36 cellular contexts compared by ENCODE assay signal in genomic region chr3:187146389-187146788, GRCh38. TPM values are rescaled to one million over a fixed set of nuclear protein-coding genes. Genes with fewer than 3 reads are reported as not detected.
DNase-seq lines count a peak whose midpoint lies in the region; ATAC-seq and TF ChIP-seq lines count a peak whose summit lies in the region.
"Had no signal": no experiment of that assay in that cellular context is flagged by ENCODE, and none has a peak within 500 bp of the region (broad histone marks: within the 10 kb centered on the region; RNA-seq: fewer than 3 reads in every experiment).

No MANE protein-coding gene starts in this region.

- H3K27me3 Mint-ChIP-seq in activated CD4-positive, alpha-beta T cell treated with anti-CD3 and anti-CD28 coated beads, Interleukin-2, amount 10 ng/mL, durations not matched to agents 24 days and 14 days, result peaks cover 3% of the 10 kb centered on the region
- peaks cover 2% of the 10 kb centered on the region for H3K27me3 Mint-ChIP-seq in activated CD4-positive, alpha-beta T cell treated with anti-CD3 and anti-CD28 coated beads for 36 hours
- peaks cover 3% of the 10 kb centered on the region for H3K27me3 Mint-ChIP-seq in Calu3 (ENCODE audit: unreplicated experiment)
- H3K27me3 Mint-ChIP-seq: B cell; CD4-positive, alpha-beta T cell had no signal

- TF ChIP-seq CTCF in Calu3 (IDR thresholded peaks at IDR 0.05; ENCODE audit: unreplicated experiment) (no peak), HEK293 (tag by site-specific recombination; IDR thresholded peaks at IDR 0.05) (no peak), GM10248 (IDR thresholded peaks at IDR 0.05; ENCODE audit: control extremely low read depth, extremely low read depth, low read depth, missing control alignments) (no peak)

- peaks cover 11% of the 10 kb centered on the region for H3K36me3 Mint-ChIP-seq in activated CD4-positive, alpha-beta T cell treated with anti-CD3 and anti-CD28 coated beads, Interleukin-2, amount 10 ng/mL, durations not matched to agents 24 days and 14 days (ENCODE audit: low read depth)
- peaks cover 5% of the 10 kb centered on the region for H3K36me3 Mint-ChIP-seq in activated CD4-positive, alpha-beta T cell treated with anti-CD3 and anti-CD28 coated beads for 36 hours (ENCODE audit: low read depth)
- H3K36me3 Mint-ChIP-seq in Calu3 (ENCODE audit: insufficient read depth, unreplicated experiment), result no peaks in the 10 kb centered on the region

- peaks cover 4% of the 10 kb centered on the region for H3K4me1 Mint-ChIP-seq in activated CD4-positive, alpha-beta T cell treated with anti-CD3 and anti-CD28 coated beads, Interleukin-2, amount 10 ng/mL, durations not matched to agents 24 days and 14 days
- H3K4me1 Mint-ChIP-seq in activated CD4-positive, alpha-beta T cell treated with anti-CD3 and anti-CD28 coated beads for 36 hours, result no peaks in the 10 kb centered on the region
- H3K4me1 Mint-ChIP-seq in Calu3 (ENCODE audit: low read depth, unreplicated experiment), result no peaks in the 10 kb centered on the region
- H3K4me1 Mint-ChIP-seq: CD14-positive monocyte had no signal

- CTCF ChIA-PET in activated CD4-positive, alpha-beta T cell treated with anti-CD3 and anti-CD28 coated beads for 36 hours (lab: Charles Lee), result no interaction called here
- CTCF ChIA-PET in Calu3 (lab: Charles Lee) (no interaction called here), HEK293 (lab: Yijun Ruan, JAX) (no interaction called here), GM10248 (lab: Yijun Ruan, JAX) (no interaction called here)

- POLR2A ChIA-PET in activated CD4-positive, alpha-beta T cell treated with anti-CD3 and anti-CD28 coated beads for 36 hours (lab: Charles Lee), result no interaction called here
- POLR2A ChIA-PET in HEK293 (lab: Yijun Ruan, JAX), result no interaction called here
- POLR2A ChIA-PET in GM10248 (lab: Yijun Ruan, JAX), result no interaction called here

- no peak for ATAC-seq in activated CD4-positive, alpha-beta T cell treated with anti-CD3 and anti-CD28 coated beads for 36 hours
- ATAC-seq: A549; CD8-positive, alpha-beta T cell had no signal

- H3K4me3 Mint-ChIP-seq in activated CD4-positive, alpha-beta T cell treated with anti-CD3 and anti-CD28 coated beads, Interleukin-2, amount 10 ng/mL, durations not matched to agents 24 days and 14 days, result no peak overlapping the region
- no peak overlapping the region for H3K4me3 Mint-ChIP-seq in activated CD4-positive, alpha-beta T cell treated with anti-CD3 and anti-CD28 coated beads for 36 hours
- H3K4me3 Mint-ChIP-seq in Calu3 (ENCODE audit: low read depth, unreplicated experiment), result no peak overlapping the region
- H3K4me3 Mint-ChIP-seq: B cell; CD14-positive monocyte; CD4-positive, alpha-beta T cell; CD4-positive, CD25-positive, alpha-beta regulatory T cell; CD8-positive, alpha-beta memory T cell; CD8-positive, alpha-beta T cell had no signal

- H3K27ac ChIP-seq in HEK293 (ENCODE audit: extremely low read depth, low read depth, low read length), result no peak overlapping the region
- H3K27ac ChIP-seq: 22Rv1; A549; BLaER1; BLaER1 treated with 17β-estradiol and CSF1 and Interleukin-3, amounts not matched to agents 10 nM and 100 nM; C4-2B had no signal

- H3K4me1 ChIP-seq in HEK293 (ENCODE audit: control insufficient read depth, insufficient read depth, low read length), result no peaks in the 10 kb centered on the region
- H3K4me1 ChIP-seq: A549; BE2C; BLaER1; BLaER1 treated with 17β-estradiol and CSF1 and Interleukin-3, amounts not matched to agents 10 nM and 100 nM; Caco-2 had no signal

- peak; percentile 51 for DNase-seq in activated CD4-positive, alpha-beta T cell treated with anti-CD3 and anti-CD28 coated beads, Interleukin-2, amount 10 ng/mL, durations not matched to agents 24 days and 14 days
- DNase-seq in activated CD4-positive, alpha-beta T cell treated with anti-CD3 and anti-CD28 coated beads for 36 hours, result no peak
- DNase-seq in Calu3 (no peak), COLO829 (ENCODE audit: low spot score) (no peak), GM10248 (ENCODE audit: extremely low spot score) (no peak)
- DNase-seq: 8988T; ACHN; AML-193; BE2C; C1 segment of cervical spinal cord; Caco-2; CD4-positive, alpha-beta memory T cell; CD4-positive, alpha-beta T cell; CD4-positive, CD25-positive, alpha-beta regulatory T cell; CD8-positive, alpha-beta memory T cell; CD8-positive, alpha-beta T cell; COR-L47; DMS 273 treated with DMSO at 0.1 percent for 48 hours; DMS153; DMS53; DMS79; DMS79 treated with DMSO at 0.1 percent for 48 hours; DND-41; EL had no signal

- BruUV-seq in Calu3 (replicated peaks; lab: Mats Ljungman, UMichigan), result no TSS peak

- H3K27ac Mint-ChIP-seq in activated CD4-positive, alpha-beta T cell treated with anti-CD3 and anti-CD28 coated beads, Interleukin-2, amount 10 ng/mL, durations not matched to agents 24 days and 14 days, result no peak overlapping the region
- H3K27ac Mint-ChIP-seq in activated CD4-positive, alpha-beta T cell treated with anti-CD3 and anti-CD28 coated beads for 36 hours, result no peak overlapping the region
- H3K27ac Mint-ChIP-seq in Calu3 (ENCODE audit: unreplicated experiment), result peak overlapping the region; percentile 25
- H3K27ac Mint-ChIP-seq: B cell; CD14-positive monocyte; CD4-positive, alpha-beta memory T cell; CD4-positive, alpha-beta T cell; CD8-positive, alpha-beta memory T cell; CD8-positive, alpha-beta T cell had no signal

- no peaks in the 10 kb centered on the region for H3K36me3 ChIP-seq in HEK293 (ENCODE audit: control insufficient read depth in 2 of 2, insufficient read depth in 1 of 2, low read length in 2 of 2)
- H3K36me3 ChIP-seq: BE2C had no signal

- intact Hi-C loops in activated CD4-positive, alpha-beta T cell treated with anti-CD3 and anti-CD28 coated beads, Interleukin-2, amount 10 ng/mL, durations not matched to agents 24 days and 14 days (cut with micrococcal nuclease), result no loop called here
- intact Hi-C loops in activated CD4-positive, alpha-beta T cell treated with anti-CD3 and anti-CD28 coated beads for 36 hours (cut with DNase I, micrococcal nuclease), result no loop called here
- intact Hi-C loops in Calu3 (cut with micrococcal nuclease; ENCODE audit: unreplicated experiment), result no loop called here

- H3K9me3 Mint-ChIP-seq in activated CD4-positive, alpha-beta T cell treated with anti-CD3 and anti-CD28 coated beads, Interleukin-2, amount 10 ng/mL, durations not matched to agents 24 days and 14 days, result peaks cover 33% of the 10 kb centered on the region
- peaks cover 19% of the 10 kb centered on the region for H3K9me3 Mint-ChIP-seq in activated CD4-positive, alpha-beta T cell treated with anti-CD3 and anti-CD28 coated beads for 36 hours (ENCODE audit: low read depth)
- H3K9me3 Mint-ChIP-seq in Calu3 (ENCODE audit: low read depth, unreplicated experiment), result peaks cover 7% of the 10 kb centered on the region

- no peak overlapping the region for H3K4me3 ChIP-seq in HEK293 (ENCODE audit: low read depth, low read length)
- H3K4me3 ChIP-seq: A549; BLaER1; BLaER1 treated with 17β-estradiol and CSF1 and Interleukin-3, amounts not matched to agents 10 nM and 100 nM had no signal

- no peaks in the 10 kb centered on the region for H3K9me3 ChIP-seq in HEK293 (ENCODE audit: control insufficient read depth, insufficient read depth, low read depth, low read length)
- H3K9me3 ChIP-seq: A549, BE2C had no signal

TF ChIP-seq in HEK293, 187 proteins besides CTCF, POLR2A, EP300 and RAD21:
- TF ChIP-seq ZNF701 (tag by site-specific recombination; IDR thresholded peaks at IDR 0.05) (no peak), ZNF596 (tag by site-specific recombination; IDR thresholded peaks at IDR 0.05) (peak; percentile 54; the same call in 1 of the 2 replicates)

RNA-seq across cellular contexts. Expression of gene RPL39L, which starts 7.1 kb away (rescaled TPM):
- 10.4 and 11.7 TPM in 2 replicates for total RNA-seq in activated CD4-positive, alpha-beta T cell treated with anti-CD3 and anti-CD28 coated beads, Interleukin-2, amount 10 ng/mL, durations not matched to agents 24 days and 14 days
- 10 to 100 TPM; 18.2 to 21.4 TPM for total RNA-seq in activated CD4-positive, alpha-beta T cell treated with anti-CD3 and anti-CD28 coated beads for 36 hours
- total RNA-seq in Calu3 (2022), result 27.2 and 31.8 TPM in 2 replicates

RNA-seq across cellular contexts. Expression of gene RTP1, which starts 50.9 kb away (rescaled TPM):
- not detected in 2 replicates for total RNA-seq in activated CD4-positive, alpha-beta T cell treated with anti-CD3 and anti-CD28 coated beads, Interleukin-2, amount 10 ng/mL, durations not matched to agents 24 days and 14 days
- total RNA-seq in activated CD4-positive, alpha-beta T cell treated with anti-CD3 and anti-CD28 coated beads for 36 hours, result not detected
- total RNA-seq in Calu3 (2022), result not detected in 2 replicates
- total RNA-seq: A172; A673; B cell; Caco-2; CD4-positive, alpha-beta memory T cell; CD4-positive, alpha-beta T cell; CD4-positive, CD25-positive, alpha-beta regulatory T cell; CD8-positive, alpha-beta memory T cell; CD8-positive, alpha-beta T cell; Daoy; G401 had no signal
